Comparison of ENCODE assay signal across 1 cellular context in the genomic region with DNA sequence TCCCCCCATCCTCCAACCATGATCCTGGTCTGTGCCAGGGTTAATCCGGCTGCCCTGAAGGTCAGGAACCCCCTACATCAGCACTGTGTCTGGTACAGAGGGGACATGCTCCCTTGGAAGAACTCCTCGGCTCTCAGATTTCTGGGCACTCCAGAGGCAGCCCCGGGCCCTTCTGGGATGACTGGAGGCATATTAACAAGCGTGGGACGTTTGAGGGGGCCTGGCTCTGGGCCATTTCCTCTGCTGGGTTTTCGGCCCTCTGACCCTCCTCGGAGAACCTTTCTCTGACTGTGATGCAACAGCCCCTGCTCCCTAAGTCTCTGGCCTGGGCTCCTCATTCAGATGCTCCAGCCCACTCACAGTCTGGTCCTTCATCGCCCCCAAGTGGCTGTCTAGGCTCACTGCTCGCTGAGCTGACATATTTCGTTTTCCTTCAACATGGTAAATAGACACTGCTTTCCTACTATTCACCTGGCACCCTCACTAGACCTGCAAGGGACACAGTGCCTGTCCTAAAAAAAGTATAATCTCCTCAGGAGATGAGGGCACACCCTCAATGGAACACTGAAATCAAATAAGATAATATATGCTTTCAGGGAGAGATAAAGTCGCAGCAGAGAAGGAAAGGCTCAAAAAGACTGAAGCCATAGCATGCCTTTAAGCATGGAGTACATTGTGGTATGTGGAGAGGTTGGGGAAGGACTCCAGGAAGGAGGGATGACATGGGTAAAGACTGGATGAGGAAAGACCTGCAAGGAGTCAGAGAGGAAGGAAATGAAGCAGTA.
TF ChIP-seq lines count a peak whose summit lies in the region.

No MANE protein-coding gene starts in this region.

TF ChIP-seq in HCT116, 20 proteins besides CTCF, POLR2A, EP300 and RAD21 (continued from another document):
- TF ChIP-seq, protein P1, sequence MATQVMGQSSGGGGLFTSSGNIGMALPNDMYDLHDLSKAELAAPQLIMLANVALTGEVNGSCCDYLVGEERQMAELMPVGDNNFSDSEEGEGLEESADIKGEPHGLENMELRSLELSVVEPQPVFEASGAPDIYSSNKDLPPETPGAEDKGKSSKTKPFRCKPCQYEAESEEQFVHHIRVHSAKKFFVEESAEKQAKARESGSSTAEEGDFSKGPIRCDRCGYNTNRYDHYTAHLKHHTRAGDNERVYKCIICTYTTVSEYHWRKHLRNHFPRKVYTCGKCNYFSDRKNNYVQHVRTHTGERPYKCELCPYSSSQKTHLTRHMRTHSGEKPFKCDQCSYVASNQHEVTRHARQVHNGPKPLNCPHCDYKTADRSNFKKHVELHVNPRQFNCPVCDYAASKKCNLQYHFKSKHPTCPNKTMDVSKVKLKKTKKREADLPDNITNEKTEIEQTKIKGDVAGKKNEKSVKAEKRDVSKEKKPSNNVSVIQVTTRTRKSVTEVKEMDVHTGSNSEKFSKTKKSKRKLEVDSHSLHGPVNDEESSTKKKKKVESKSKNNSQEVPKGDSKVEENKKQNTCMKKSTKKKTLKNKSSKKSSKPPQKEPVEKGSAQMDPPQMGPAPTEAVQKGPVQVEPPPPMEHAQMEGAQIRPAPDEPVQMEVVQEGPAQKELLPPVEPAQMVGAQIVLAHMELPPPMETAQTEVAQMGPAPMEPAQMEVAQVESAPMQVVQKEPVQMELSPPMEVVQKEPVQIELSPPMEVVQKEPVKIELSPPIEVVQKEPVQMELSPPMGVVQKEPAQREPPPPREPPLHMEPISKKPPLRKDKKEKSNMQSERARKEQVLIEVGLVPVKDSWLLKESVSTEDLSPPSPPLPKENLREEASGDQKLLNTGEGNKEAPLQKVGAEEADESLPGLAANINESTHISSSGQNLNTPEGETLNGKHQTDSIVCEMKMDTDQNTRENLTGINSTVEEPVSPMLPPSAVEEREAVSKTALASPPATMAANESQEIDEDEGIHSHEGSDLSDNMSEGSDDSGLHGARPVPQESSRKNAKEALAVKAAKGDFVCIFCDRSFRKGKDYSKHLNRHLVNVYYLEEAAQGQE (IDR thresholded peaks at IDR 0.05; ENCODE audit: low read depth) = no peak
- TF ChIP-seq YY1 (IDR thresholded peaks at IDR 0.05; ENCODE audit: extremely low read depth, insufficient replicate concordance, low read depth, low read length) (no peak), SP1 (IDR thresholded peaks at IDR 0.05; ENCODE audit: low read depth) (no peak), POLR2AphosphoS5 (IDR thresholded peaks at IDR 0.05; ENCODE audit: low read depth, low read length) (no peak), EGR1 (IDR thresholded peaks at IDR 0.05; ENCODE audit: low read depth) (no peak), ZFX (IDR thresholded peaks at IDR 0.05) (no peak)
- TF ChIP-seq, protein P2, sequence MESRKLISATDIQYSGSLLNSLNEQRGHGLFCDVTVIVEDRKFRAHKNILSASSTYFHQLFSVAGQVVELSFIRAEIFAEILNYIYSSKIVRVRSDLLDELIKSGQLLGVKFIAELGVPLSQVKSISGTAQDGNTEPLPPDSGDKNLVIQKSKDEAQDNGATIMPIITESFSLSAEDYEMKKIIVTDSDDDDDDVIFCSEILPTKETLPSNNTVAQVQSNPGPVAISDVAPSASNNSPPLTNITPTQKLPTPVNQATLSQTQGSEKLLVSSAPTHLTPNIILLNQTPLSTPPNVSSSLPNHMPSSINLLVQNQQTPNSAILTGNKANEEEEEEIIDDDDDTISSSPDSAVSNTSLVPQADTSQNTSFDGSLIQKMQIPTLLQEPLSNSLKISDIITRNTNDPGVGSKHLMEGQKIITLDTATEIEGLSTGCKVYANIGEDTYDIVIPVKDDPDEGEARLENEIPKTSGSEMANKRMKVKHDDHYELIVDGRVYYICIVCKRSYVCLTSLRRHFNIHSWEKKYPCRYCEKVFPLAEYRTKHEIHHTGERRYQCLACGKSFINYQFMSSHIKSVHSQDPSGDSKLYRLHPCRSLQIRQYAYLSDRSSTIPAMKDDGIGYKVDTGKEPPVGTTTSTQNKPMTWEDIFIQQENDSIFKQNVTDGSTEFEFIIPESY (IDR thresholded peaks at IDR 0.05; ENCODE audit: extremely low read depth, insufficient replicate concordance, low read length) = no peak
